Comparison of ENCODE assay signal across 8 cellular contexts in the genomic region with DNA sequence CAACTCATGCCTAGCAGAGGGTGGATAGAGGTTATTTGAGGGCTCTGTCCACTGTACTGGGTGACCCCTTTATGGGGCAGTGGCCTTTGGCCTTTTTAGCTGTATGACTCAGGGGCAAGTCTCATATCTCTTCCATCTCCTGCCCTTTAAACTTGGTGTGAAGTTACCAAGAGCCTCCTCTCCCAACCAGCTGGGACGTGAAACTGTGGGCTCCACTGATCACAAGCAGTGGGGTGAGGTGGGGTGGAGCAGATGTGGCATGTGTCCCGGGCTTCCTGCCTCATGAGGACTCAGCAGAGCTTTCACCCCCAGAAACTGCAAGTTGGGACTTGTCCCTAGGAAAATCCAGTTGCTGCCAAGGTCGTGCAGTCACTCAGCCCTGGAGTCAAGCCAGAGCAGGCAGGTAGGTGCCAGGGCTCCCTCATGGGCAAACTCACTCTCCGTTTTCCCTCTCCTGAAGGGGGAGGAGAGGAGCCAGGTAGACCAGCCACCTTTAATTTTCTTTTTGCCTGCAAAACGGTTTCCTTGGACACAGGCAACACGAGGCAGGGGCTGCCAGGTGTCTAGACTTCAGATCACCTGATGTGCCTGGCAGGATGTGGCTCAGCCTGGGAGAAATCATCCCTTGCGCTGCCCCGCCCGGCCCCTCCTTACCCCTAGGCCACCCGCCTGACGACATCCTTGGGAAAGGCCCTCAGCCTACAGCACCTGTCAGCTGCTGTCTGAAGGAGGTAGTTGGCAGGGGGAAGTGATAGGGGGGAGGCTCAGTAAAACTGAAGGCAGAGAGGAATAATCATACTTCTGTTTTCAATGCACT. TPM values are rescaled to one million over a fixed set of nuclear protein-coding genes. Genes with fewer than 3 reads are reported as not detected.
DNase-seq lines count a peak whose midpoint lies in the region; ATAC-seq, FAIRE-seq and TF ChIP-seq lines count a peak whose summit lies in the region.

No MANE protein-coding gene starts in this region.

- TF ChIP-seq RAD21 in SK-N-SH (IDR thresholded peaks at IDR 0.05; ENCODE audit: low read length): no peak

- peak overlapping the region; percentile 94 for H3K4me2 ChIP-seq in SK-N-SH

- H4K20me1 ChIP-seq in SK-N-SH (ENCODE audit: insufficient read depth): peaks cover 90% of the 10 kb centered on the region

- H3K27me3 Mint-ChIP-seq in central memory CD8-positive, alpha-beta T cell: no peaks in the 10 kb centered on the region
- peaks cover 0 to 4% (median 4%) of the 10 kb centered on the region in 3 donors for H3K27me3 Mint-ChIP-seq in naive B cell

- peaks cover 85% of the 10 kb centered on the region for H3K79me2 ChIP-seq in SK-N-SH (ENCODE audit: insufficient read depth)

- no peak for TF ChIP-seq EP300 in SK-N-SH (IDR thresholded peaks at IDR 0.05; ENCODE audit: borderline replicate concordance in 1 of 2, low read depth in 1 of 2, low read length in 1 of 2)

- 86% methylated on average over 5 of the region's 11 CpGs for WGBS in SK-N-SH (ENCODE audit: low lambda C conversion rate)

- H3F3A ChIP-seq in SK-N-SH (replicated peaks; ENCODE audit: insufficient read depth): peaks cover 78% of the 10 kb centered on the region

- peaks cover 52 to 55% of the 10 kb centered on the region in 2 experiments for H3K36me3 ChIP-seq in SK-N-SH (replicated peaks in 1 of 2; ENCODE audit: control insufficient read depth in 1 of 2, insufficient read depth in 2 of 2, low read length in 1 of 2)

- H3K9me3 Mint-ChIP-seq in central memory CD8-positive, alpha-beta T cell: no peaks in the 10 kb centered on the region
- H3K9me3 Mint-ChIP-seq in naive B cell: peaks cover 0 to 3% (median 2%) of the 10 kb centered on the region in 7 donors

- POLR2A ChIA-PET in SK-N-SH (lab: Yijun Ruan, JAX): interaction anchor here (0.6 kb wide), 2 partner anchors 64 to 271 kb away, joined by 3 to 5 read pairs; no protein-coding TSS in a partner anchor

- peak overlapping the region; percentile 24 to 55 for H3K27ac ChIP-seq in SK-N-SH (ENCODE audit: low read depth in 2 of 2, low read length in 1 of 2)

- no peak for TF ChIP-seq CTCF in SK-N-SH (IDR thresholded peaks at IDR 0.05)

- DNase-seq in SK-N-SH (no peak), NCI-H1105 treated with DMSO at 0.1 percent for 48 hours (lab: John Stamatoyannopoulos, UW) (peak; percentile 100), T-helper 9 cell (peak; percentile 80), naive B cell (peak; percentile 97), urothelium cell line (ENCODE audit: low spot score) (peak; percentile 80), hepatic stellate cell (ENCODE audit: low spot score) (no peak)
- peak in 1 of 2 donors; percentile 48 for DNase-seq in central memory CD8-positive, alpha-beta T cell (ENCODE audit: low spot score in 2 of 2)

- H3K9me2 ChIP-seq in SK-N-SH: no peaks in the 10 kb centered on the region

- no peak overlapping the region for H2AFZ ChIP-seq in SK-N-SH (ENCODE audit: low read depth)

- H3K4me1 Mint-ChIP-seq in central memory CD8-positive, alpha-beta T cell: peaks cover 32% of the 10 kb centered on the region
- H3K4me1 Mint-ChIP-seq in naive B cell: peaks cover 51 to 74% (median 65%) of the 10 kb centered on the region in 3 donors

- peak overlapping the region; percentile 53 to 91 for H3K4me3 ChIP-seq in SK-N-SH (ENCODE audit: low read depth in 2 of 2, low read length in 1 of 2)

- H3K9me3 ChIP-seq in SK-N-SH: no peaks in the 10 kb centered on the region

- no peak overlapping the region for H3K4me3 Mint-ChIP-seq in central memory CD8-positive, alpha-beta T cell
- peak overlapping the region; percentile 69 to 96 (median 80) for H3K4me3 Mint-ChIP-seq in naive B cell

- H3K9ac ChIP-seq in SK-N-SH: peak overlapping the region; percentile 44

- H3K36me3 Mint-ChIP-seq in central memory CD8-positive, alpha-beta T cell (ENCODE audit: insufficient read depth): peaks cover 31% of the 10 kb centered on the region
- H3K36me3 Mint-ChIP-seq in naive B cell: peaks cover 6 to 7% of the 10 kb centered on the region in 2 donors

- H3K27ac Mint-ChIP-seq in central memory CD8-positive, alpha-beta T cell (ENCODE audit: low read depth): no peak overlapping the region
- H3K27ac Mint-ChIP-seq in naive B cell: peak overlapping the region; percentile 98 to 100 (median 100)

- no peak for ATAC-seq in SK-N-SH treated with all-trans-retinoic acid at 6 μM for 48 hours
- ATAC-seq in central memory CD8-positive, alpha-beta T cell (replicated peaks; ENCODE audit: extremely low read depth, poor library complexity, severe bottlenecking): peak; percentile 23
- peak; percentile 63 to 67 for ATAC-seq in naive B cell (ENCODE audit: low read depth in 2 of 2)

- CTCF ChIA-PET in SK-N-SH (lab: Yijun Ruan, JAX): interaction anchor here (0.6 to 9.5 kb wide), 8 partner anchors 8 to 179 kb away, joined by 3 to 91 read pairs (median 3); no protein-coding TSS in a partner anchor

- H3K4me1 ChIP-seq in SK-N-SH (ENCODE audit: control insufficient read depth in 1 of 2, insufficient read depth in 2 of 2, low read depth in 1 of 2, low read length in 1 of 2): peaks cover 7 to 28% of the 10 kb centered on the region in 2 experiments

- FAIRE-seq in urothelium cell line (lab: Jason Lieb, UNC): no peak

- no peaks in the 10 kb centered on the region for H3K27me3 ChIP-seq in SK-N-SH (ENCODE audit: insufficient read depth)

TF ChIP-seq in SK-N-SH, 30 proteins besides CTCF, POLR2A, EP300 and RAD21:
- peak; percentile 43 for TF ChIP-seq POLR2AphosphoS5 (IDR thresholded peaks at IDR 0.05; ENCODE audit: low read depth, low read length)
- TF ChIP-seq MAX (IDR thresholded peaks at IDR 0.05; ENCODE audit: low read depth): no peak
- peak; percentile 7; the same call in 1 of the 2 replicates for TF ChIP-seq NFIC (IDR thresholded peaks at IDR 0.05; ENCODE audit: borderline replicate concordance)

TF ChIP-seq in SK-N-SH treated with all-trans-retinoic acid at 6 μM for 48 hours, 23 proteins besides CTCF, POLR2A, EP300 and RAD21 (continues in another document):
- TF ChIP-seq ZFP3 (CRISPR knock-in tag; IDR thresholded peaks at IDR 0.05) (no peak), ARNTL (CRISPR knock-in tag; IDR thresholded peaks at IDR 0.05; ENCODE audit: borderline replicate concordance, low read depth) (no peak), ZFP30 (CRISPR knock-in tag; IDR thresholded peaks at IDR 0.05) (no peak), ISL1 (CRISPR knock-in tag; IDR thresholded peaks at IDR 0.05) (no peak), GLIS3 (CRISPR knock-in tag; IDR thresholded peaks at IDR 0.05) (no peak), TCF4 (CRISPR knock-in tag; IDR thresholded peaks at IDR 0.05; ENCODE audit: borderline replicate concordance) (no peak), TOX (CRISPR knock-in tag; IDR thresholded peaks at IDR 0.05; ENCODE audit: borderline replicate concordance) (no peak), ESRRG (CRISPR knock-in tag; IDR thresholded peaks at IDR 0.05) (no peak), SNAI2 (CRISPR knock-in tag; IDR thresholded peaks at IDR 0.05) (no peak), ZC3H10 (CRISPR knock-in tag; IDR thresholded peaks at IDR 0.05) (no peak), OSR1 (CRISPR knock-in tag; IDR thresholded peaks at IDR 0.05) (no peak)
- TF ChIP-seq, protein P1, sequence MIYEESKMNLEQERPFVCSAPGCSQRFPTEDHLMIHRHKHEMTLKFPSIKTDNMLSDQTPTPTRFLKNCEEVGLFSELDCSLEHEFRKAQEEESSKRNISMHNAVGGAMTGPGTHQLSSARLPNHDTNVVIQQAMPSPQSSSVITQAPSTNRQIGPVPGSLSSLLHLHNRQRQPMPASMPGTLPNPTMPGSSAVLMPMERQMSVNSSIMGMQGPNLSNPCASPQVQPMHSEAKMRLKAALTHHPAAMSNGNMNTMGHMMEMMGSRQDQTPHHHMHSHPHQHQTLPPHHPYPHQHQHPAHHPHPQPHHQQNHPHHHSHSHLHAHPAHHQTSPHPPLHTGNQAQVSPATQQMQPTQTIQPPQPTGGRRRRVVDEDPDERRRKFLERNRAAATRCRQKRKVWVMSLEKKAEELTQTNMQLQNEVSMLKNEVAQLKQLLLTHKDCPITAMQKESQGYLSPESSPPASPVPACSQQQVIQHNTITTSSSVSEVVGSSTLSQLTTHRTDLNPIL (CRISPR knock-in tag; IDR thresholded peaks at IDR 0.05; ENCODE audit: low read depth): no peak
- TF ChIP-seq, protein P2, sequence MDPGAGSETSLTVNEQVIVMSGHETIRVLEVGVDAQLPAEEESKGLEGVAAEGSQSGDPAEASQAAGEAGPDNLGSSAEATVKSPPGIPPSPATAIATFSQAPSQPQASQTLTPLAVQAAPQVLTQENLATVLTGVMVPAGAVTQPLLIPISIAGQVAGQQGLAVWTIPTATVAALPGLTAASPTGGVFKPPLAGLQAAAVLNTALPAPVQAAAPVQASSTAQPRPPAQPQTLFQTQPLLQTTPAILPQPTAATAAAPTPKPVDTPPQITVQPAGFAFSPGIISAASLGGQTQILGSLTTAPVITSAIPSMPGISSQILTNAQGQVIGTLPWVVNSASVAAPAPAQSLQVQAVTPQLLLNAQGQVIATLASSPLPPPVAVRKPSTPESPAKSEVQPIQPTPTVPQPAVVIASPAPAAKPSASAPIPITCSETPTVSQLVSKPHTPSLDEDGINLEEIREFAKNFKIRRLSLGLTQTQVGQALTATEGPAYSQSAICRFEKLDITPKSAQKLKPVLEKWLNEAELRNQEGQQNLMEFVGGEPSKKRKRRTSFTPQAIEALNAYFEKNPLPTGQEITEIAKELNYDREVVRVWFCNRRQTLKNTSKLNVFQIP (CRISPR knock-in tag; IDR thresholded peaks at IDR 0.05; ENCODE audit: borderline replicate concordance, low read depth): no peak

RNA-seq across cellular contexts. Expression of gene CDKN1A, which starts 4.0 kb away (rescaled TPM):
- polyA plus RNA-seq in SK-N-SH (2012; rRNA removed): 747 and 824 TPM in 2 replicates
- polyA plus RNA-seq in SK-N-SH (2012; cell fraction: cytosol; rRNA removed): 479 and 617 TPM in 2 replicates
- 431 and 582 TPM in 2 replicates for polyA plus RNA-seq in SK-N-SH (2012; cell fraction: nucleus; rRNA removed)
- 10 to 100 TPM; 22.9 to 89.9 (median 48.2) TPM for polyA plus RNA-seq in naive B cell (ENCODE audit: low read depth in 6 of 6)

RNA-seq across cellular contexts. Expression of gene RAB44, which starts 15.1 kb away (rescaled TPM):
- 0.10 and 0.12 TPM in 2 replicates for polyA plus RNA-seq in SK-N-SH (2012; rRNA removed)
- 0.01 TPM in 2 replicates for polyA plus RNA-seq in SK-N-SH (2012; cell fraction: cytosol; rRNA removed)
- 0.70 and 0.83 TPM in 2 replicates for polyA plus RNA-seq in SK-N-SH (2012; cell fraction: nucleus; rRNA removed)
- not detected for polyA plus RNA-seq in naive B cell (ENCODE audit: low read depth in 6 of 6)

Comparison
In these comparisons a context has a peak if more than half of its experiments do, and no peak if none do; other contexts are left out.
1. DNase-seq: peak in NCI-H1105 treated with DMSO at 0.1 percent for 48 hours (single experiment), T-helper 9 cell (single experiment), naive B cell (single experiment) and urothelium cell line (single experiment); none in SK-N-SH (single experiment) and hepatic stellate cell (single experiment).
2. RNA of gene CDKN1A, which starts 4.0 kb away (polyA plus RNA-seq): 431 to 824 TPM in SK-N-SH; 22.9 to 89.9 TPM in naive B cell; every median in the first group is over 4 times any median in the second.